Comparison of ENCODE assay signal across 17 cellular contexts in the genomic region with DNA sequence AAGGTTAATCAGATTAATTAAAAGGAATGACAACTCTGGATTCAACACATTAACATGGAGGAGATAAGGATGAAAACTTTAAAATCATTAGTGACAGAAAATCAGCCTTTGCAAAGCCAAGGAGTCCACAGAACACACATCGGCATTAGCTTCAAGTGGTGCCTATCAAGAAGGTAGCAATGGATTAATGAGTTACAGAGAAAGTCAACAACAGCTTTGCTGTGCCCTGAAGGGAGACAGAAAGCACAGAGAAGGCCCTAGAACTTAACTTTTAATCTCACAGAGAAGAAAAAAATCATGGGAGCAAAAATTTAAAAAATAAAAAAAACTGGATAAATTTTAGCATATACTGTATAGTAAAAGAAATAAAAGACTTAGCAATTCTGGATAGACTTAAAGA.
DNase-seq lines count a peak whose midpoint lies in the region; ATAC-seq, FAIRE-seq and TF ChIP-seq lines count a peak whose summit lies in the region.
"Had no signal": no experiment of that assay in that cellular context is flagged by ENCODE, and none has a peak within 500 bp of the region (broad histone marks: within the 10 kb centered on the region; RNA-seq: fewer than 3 reads in every experiment).

No MANE protein-coding gene starts in this region.

- H3K9me3 ChIP-seq in GM12878 (replicated peaks; ENCODE audit: control insufficient read depth, insufficient read depth, low read length): no peaks in the 10 kb centered on the region
- H3K9me3 ChIP-seq in CD8-positive, alpha-beta memory T cell (ENCODE audit: low read length): no peaks in the 10 kb centered on the region
- H3K9me3 ChIP-seq: A549, Peyer's patch had no signal

- FAIRE-seq in GM12878 (lab: Jason Lieb, UNC): no peak
- FAIRE-seq: A549 had no signal

- RAD21 ChIA-PET in GM12878 (lab: Charles Lee; ENCODE audit: unreplicated experiment): interaction anchor here (1.4 kb wide), 1 partner anchor 17 kb away, joined by 7 read pairs; no protein-coding TSS in a partner anchor

- H3K27ac Mint-ChIP-seq in CD8-positive, alpha-beta memory T cell: no peak overlapping the region

- no peaks in the 10 kb centered on the region for H3K36me3 ChIP-seq in GM12878 (ENCODE audit: control insufficient read depth in 2 of 2, insufficient read depth in 2 of 2, low read length in 1 of 2)
- H3K36me3 ChIP-seq in CD8-positive, alpha-beta memory T cell (ENCODE audit: insufficient read depth, low read length): no peaks in the 10 kb centered on the region
- H3K36me3 ChIP-seq: Peyer's patch had no signal

- H3K4me3 ChIP-seq in GM12878: no peak overlapping the region
- no peak overlapping the region for H3K4me3 ChIP-seq in CD8-positive, alpha-beta memory T cell (ENCODE audit: low read length)
- H3K4me3 ChIP-seq: A549, Peyer's patch had no signal

- H3K4me1 ChIP-seq in GM12878 (ENCODE audit: control insufficient read depth, insufficient read depth, low read length): no peaks in the 10 kb centered on the region
- no peaks in the 10 kb centered on the region for H3K4me1 ChIP-seq in CD8-positive, alpha-beta memory T cell (ENCODE audit: insufficient read depth, low read length)
- H3K4me1 ChIP-seq: A549, Peyer's patch had no signal

- 64% methylated on average over 1 of the region's 1 CpG for WGBS in GM12878 (ENCODE audit: insufficient coverage, insufficient replicate concordance, low lambda C conversion rate, missing lambda C conversion rate)

- H3K4me2 ChIP-seq in GM12878 (ENCODE audit: control insufficient read depth, insufficient read depth): no peak overlapping the region
- H3K4me2 ChIP-seq: A549 had no signal

- no peak overlapping the region for H2AFZ ChIP-seq in GM12878 (ENCODE audit: control insufficient read depth, low read depth, low read length)

- no peaks in the 10 kb centered on the region for H3K4me1 Mint-ChIP-seq in CD8-positive, alpha-beta memory T cell

- H3K9me3 Mint-ChIP-seq in CD8-positive, alpha-beta memory T cell: peaks cover 0 to 12% (median 0%) of the 10 kb centered on the region in 5 donors

- no peak for TF ChIP-seq POLR2A in GM12878 (IDR thresholded peaks at IDR 0.05; ENCODE audit: low read depth, low read length)

- H3K27me3 Mint-ChIP-seq in CD8-positive, alpha-beta memory T cell: no peaks in the 10 kb centered on the region

- intact Hi-C loops in GM12878 (cut with micrococcal nuclease; ENCODE audit: unreplicated experiment): no loop called here

- no peak for TF ChIP-seq RAD21 in GM12878 (IDR thresholded peaks at IDR 0.05; ENCODE audit: insufficient read depth, low read depth, low read length)

- H4K20me1 ChIP-seq in GM12878 (ENCODE audit: control insufficient read depth, insufficient read depth): no peaks in the 10 kb centered on the region

- BruUV-seq in GM12878 (replicated peaks; lab: Mats Ljungman, UMichigan): no TSS peak

- peak; percentile 10 for DNase-seq in Caki2 (ENCODE audit: low read depth)
- no peak for DNase-seq in GM12878 (ENCODE audit: low read depth, low spot score)
- no peak for DNase-seq in left lobe of liver (ENCODE audit: low spot score)
- peak; percentile 79 for DNase-seq in renal cortical epithelial cell (ENCODE audit: low read depth)
- no peak for DNase-seq in NCI-H345 (lab: John Stamatoyannopoulos, UW)
- DNase-seq in CD8-positive, alpha-beta memory T cell: no peak
- DNase-seq: COR-L47, DMS79, HCEC 1CT, NCI-H1105 treated with DMSO at 0.1 percent for 48 hours, NCI-H1694 treated with DMSO at 0.1 percent for 48 hours, NCI-H446 treated with DMSO at 0.1 percent for 48 hours, Peyer's patch had no signal

- CTCF ChIA-PET in GM12878 (lab: Yijun Ruan, JAX): no interaction called here
- CTCF ChIA-PET in CD8-positive, alpha-beta memory T cell (lab: Charles Lee): no interaction called here

- TF ChIP-seq EP300 in GM12878 (IDR thresholded peaks at IDR 0.05; ENCODE audit: borderline replicate concordance in 1 of 2, control insufficient read depth in 1 of 2, low read depth in 2 of 2, low read length in 2 of 2): no peak

- ATAC-seq in GM12878 (0 out of 3 replicates have a peak, but pooled peaks have one; percentile 26), left lobe of liver (peak; percentile 100), HG02678 (IDR thresholded peaks at IDR 0.05; ENCODE audit: unreplicated experiment) (no peak)
- ATAC-seq: A549, Right ventricle myocardium inferior had no signal

- H3K36me3 Mint-ChIP-seq in CD8-positive, alpha-beta memory T cell: no peaks in the 10 kb centered on the region

- in situ Hi-C loops in Caki2 (cut with HindIII; ENCODE audit: low pct_unique_long_range_greater_than_20kb, low sequenced_read_pairs) (no loop called here), GM12878 (cut with MboI) (no loop called here)

- no peak for TF ChIP-seq CTCF in GM12878 (IDR thresholded peaks at IDR 0.05 in 2 of 3, conservative IDR thresholded peaks at IDR 0.05 in 1 of 3; ENCODE audit: control insufficient read depth in 2 of 3, extremely low read depth in 1 of 3, insufficient read depth in 1 of 3, low read depth in 3 of 3, low read length in 3 of 3)

- no peak overlapping the region for H3K9ac ChIP-seq in GM12878 (ENCODE audit: control insufficient read depth, insufficient read depth, low read length)

- SMC1A ChIA-PET in GM12878 (lab: Charles Lee; ENCODE audit: uncharacterized antibody, unreplicated experiment): interaction anchor here (1.1 to 3.4 kb wide), 3 partner anchors 9 to 98 kb away, joined by 3 to 17 read pairs (median 5); no protein-coding TSS in a partner anchor

- H3K27ac ChIP-seq in GM12878 (ENCODE audit: control insufficient read depth, insufficient read depth): no peak overlapping the region
- H3K27ac ChIP-seq in CD8-positive, alpha-beta memory T cell (ENCODE audit: low read depth, low read length): no peak overlapping the region
- H3K27ac ChIP-seq: A549, C4-2B, Peyer's patch had no signal

- H3K27me3 ChIP-seq in GM12878 (replicated peaks in 1 of 2; ENCODE audit: control insufficient read depth in 2 of 2, insufficient read depth in 2 of 2, low read length in 1 of 2): no peaks in the 10 kb centered on the region
- no peaks in the 10 kb centered on the region for H3K27me3 ChIP-seq in CD8-positive, alpha-beta memory T cell (ENCODE audit: insufficient read depth, low read length, poor library complexity, severe bottlenecking)
- H3K27me3 ChIP-seq: Peyer's patch had no signal

- no peaks in the 10 kb centered on the region for H3K79me2 ChIP-seq in GM12878 (ENCODE audit: control insufficient read depth, insufficient read depth, low read length)

- POLR2A ChIA-PET in GM12878 (lab: Charles Lee): no interaction called here
- POLR2A ChIA-PET in CD8-positive, alpha-beta memory T cell (lab: Charles Lee): no interaction called here

- H3K4me3 Mint-ChIP-seq in CD8-positive, alpha-beta memory T cell: no peak overlapping the region

TF ChIP-seq in GM12878, 131 proteins besides CTCF, POLR2A, EP300 and RAD21:
- TF ChIP-seq ESRRA (IDR thresholded peaks at IDR 0.05; ENCODE audit: low read length) (no peak), CREB1 (IDR thresholded peaks at IDR 0.05; ENCODE audit: low read depth) (no peak), CBX3 (IDR thresholded peaks at IDR 0.05; ENCODE audit: borderline replicate concordance, low read depth) (no peak), TCF3 (IDR thresholded peaks at IDR 0.05; ENCODE audit: borderline replicate concordance, insufficient read depth, low read depth, low read length) (no peak), SREBF2 (IDR thresholded peaks at IDR 0.05; ENCODE audit: low read length) (no peak), BCL11A (IDR thresholded peaks at IDR 0.05; ENCODE audit: low read depth, low read length) (no peak), TCF7 (IDR thresholded peaks at IDR 0.05; ENCODE audit: borderline replicate concordance) (no peak)
- TF ChIP-seq, protein P1, sequence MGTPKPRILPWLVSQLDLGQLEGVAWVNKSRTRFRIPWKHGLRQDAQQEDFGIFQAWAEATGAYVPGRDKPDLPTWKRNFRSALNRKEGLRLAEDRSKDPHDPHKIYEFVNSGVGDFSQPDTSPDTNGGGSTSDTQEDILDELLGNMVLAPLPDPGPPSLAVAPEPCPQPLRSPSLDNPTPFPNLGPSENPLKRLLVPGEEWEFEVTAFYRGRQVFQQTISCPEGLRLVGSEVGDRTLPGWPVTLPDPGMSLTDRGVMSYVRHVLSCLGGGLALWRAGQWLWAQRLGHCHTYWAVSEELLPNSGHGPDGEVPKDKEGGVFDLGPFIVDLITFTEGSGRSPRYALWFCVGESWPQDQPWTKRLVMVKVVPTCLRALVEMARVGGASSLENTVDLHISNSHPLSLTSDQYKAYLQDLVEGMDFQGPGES (IDR thresholded peaks at IDR 0.05): no peak
- TF ChIP-seq, protein P2, sequence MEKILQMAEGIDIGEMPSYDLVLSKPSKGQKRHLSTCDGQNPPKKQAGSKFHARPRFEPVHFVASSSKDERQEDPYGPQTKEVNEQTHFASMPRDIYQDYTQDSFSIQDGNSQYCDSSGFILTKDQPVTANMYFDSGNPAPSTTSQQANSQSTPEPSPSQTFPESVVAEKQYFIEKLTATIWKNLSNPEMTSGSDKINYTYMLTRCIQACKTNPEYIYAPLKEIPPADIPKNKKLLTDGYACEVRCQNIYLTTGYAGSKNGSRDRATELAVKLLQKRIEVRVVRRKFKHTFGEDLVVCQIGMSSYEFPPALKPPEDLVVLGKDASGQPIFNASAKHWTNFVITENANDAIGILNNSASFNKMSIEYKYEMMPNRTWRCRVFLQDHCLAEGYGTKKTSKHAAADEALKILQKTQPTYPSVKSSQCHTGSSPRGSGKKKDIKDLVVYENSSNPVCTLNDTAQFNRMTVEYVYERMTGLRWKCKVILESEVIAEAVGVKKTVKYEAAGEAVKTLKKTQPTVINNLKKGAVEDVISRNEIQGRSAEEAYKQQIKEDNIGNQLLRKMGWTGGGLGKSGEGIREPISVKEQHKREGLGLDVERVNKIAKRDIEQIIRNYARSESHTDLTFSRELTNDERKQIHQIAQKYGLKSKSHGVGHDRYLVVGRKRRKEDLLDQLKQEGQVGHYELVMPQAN (conservative IDR thresholded peaks at IDR 0.05): no peak
- TF ChIP-seq, protein P3, sequence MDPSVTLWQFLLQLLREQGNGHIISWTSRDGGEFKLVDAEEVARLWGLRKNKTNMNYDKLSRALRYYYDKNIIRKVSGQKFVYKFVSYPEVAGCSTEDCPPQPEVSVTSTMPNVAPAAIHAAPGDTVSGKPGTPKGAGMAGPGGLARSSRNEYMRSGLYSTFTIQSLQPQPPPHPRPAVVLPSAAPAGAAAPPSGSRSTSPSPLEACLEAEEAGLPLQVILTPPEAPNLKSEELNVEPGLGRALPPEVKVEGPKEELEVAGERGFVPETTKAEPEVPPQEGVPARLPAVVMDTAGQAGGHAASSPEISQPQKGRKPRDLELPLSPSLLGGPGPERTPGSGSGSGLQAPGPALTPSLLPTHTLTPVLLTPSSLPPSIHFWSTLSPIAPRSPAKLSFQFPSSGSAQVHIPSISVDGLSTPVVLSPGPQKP (IDR thresholded peaks at IDR 0.05; ENCODE audit: low read depth, low read length): no peak

Comparison
In these comparisons a context has a peak if more than half of its experiments do, and no peak if none do; other contexts are left out.
1. DNase-seq: peak in Caki2 (single experiment) and renal cortical epithelial cell (single experiment); none in GM12878 (single experiment), left lobe of liver (single experiment), NCI-H345 (single experiment) and CD8-positive, alpha-beta memory T cell (0 of 5).